Comparison of ENCODE assay signal across 1 cellular context in genomic region chr3:143001369-143002082, GRCh38.
A peak's percentile ranks its signal among the peaks of the same experiment; 100 is the strongest.
TF ChIP-seq lines count a peak whose summit lies in the region.

TSS of gene U2SURP (plus strand) at chr3:143001570. CDS start at chr3:143001629, 59 bp downstream.

TF ChIP-seq in HepG2, 621 proteins besides CTCF, POLR2A, EP300 and RAD21 (continued from another document):
- TF ChIP-seq ARID4A (CRISPR knock-in tag; IDR thresholded peaks at IDR 0.05; ENCODE audit: borderline replicate concordance) (peak; percentile 94), SMAD9 (CRISPR knock-in tag; IDR thresholded peaks at IDR 0.05) (no peak), ZNF24 (IDR thresholded peaks at IDR 0.05) (0 out of 2 replicates have a peak, but pooled peaks have one; percentile 20), GMEB1 (CRISPR knock-in tag; IDR thresholded peaks at IDR 0.05; ENCODE audit: borderline replicate concordance) (peak; percentile 82), POGZ (CRISPR knock-in tag; IDR thresholded peaks at IDR 0.05) (peak; percentile 83), ZNF354B (CRISPR knock-in tag; IDR thresholded peaks at IDR 0.05) (no peak), EZH2 (conservative IDR thresholded peaks at IDR 0.05; ENCODE audit: low read depth, low read length) (no peak), ZBTB42 (CRISPR knock-in tag; IDR thresholded peaks at IDR 0.05) (no peak; the same call in 1 of the 2 replicates), KLF6 (CRISPR knock-in tag; IDR thresholded peaks at IDR 0.05) (peak; percentile 88; the same call in 1 of the 2 replicates), SMC3 (IDR thresholded peaks at IDR 0.05; ENCODE audit: low read length) (no peak), FOXO1 (CRISPR knock-in tag; IDR thresholded peaks at IDR 0.05) (peak; percentile 53), USF2 (IDR thresholded peaks at IDR 0.05; ENCODE audit: low read depth, low read length) (peak; percentile 96), USF2 (CRISPR knock-in tag; IDR thresholded peaks at IDR 0.05; ENCODE audit: borderline replicate concordance) (peak; percentile 98), HCFC1 (IDR thresholded peaks at IDR 0.05; ENCODE audit: low read depth, low read length) (peak; percentile 73)
